Comparison of ENCODE assay signal across 35 cellular contexts in genomic region chr1:181334724-181335123, GRCh38.
"Had no signal": no experiment of that assay in that cellular context is flagged by ENCODE, and none has a peak within 500 bp of the region (broad histone marks: within the 10 kb centered on the region; RNA-seq: fewer than 3 reads in every experiment).

No MANE protein-coding gene starts in this region.

- H3K4me3 ChIP-seq: ascending aorta had no signal

- H3K9me3 Mint-ChIP-seq: activated naive CD4-positive, alpha-beta T cell treated with anti-CD3 and anti-CD28 coated beads, Interleukin-2, amount 50 U/mL, for 24 hours; activated naive CD8-positive, alpha-beta T cell treated with anti-CD3 and anti-CD28 coated beads, Interleukin-2, amount 10 ng/mL, durations not matched to agents 7 days and 5 days; activated T-helper 1 cell treated with anti-CD3 and anti-CD28 coated beads, Interleukin-12 subunit alpha, Interleukin-12 subunit beta, Interleukin-2, Interleukin-4 antibody, amounts not matched to agents 30 ng/mL and 10 ng/mL and 1 ng/mL, durations not matched to agents 14 hours and 24 hours and 36 hours; central memory CD8-positive, alpha-beta T cell; T-helper 1 cell treated with Interleukin-12 subunit alpha and Interleukin-12 subunit beta and Interleukin-4 antibody, amounts not matched to agents 30 μg/mL and 1 μg/mL, for 36 hours; T-helper 2 cell treated with Interferon-gamma antibody and Interleukin-4, amounts not matched to agents 5 μg/mL and 100 μg/mL, for 36 hours had no signal

- DNase-seq: activated B cell treated with CpG ODN at 0.5 μM for 24 hours; activated CD4-positive, alpha-beta memory T cell treated with anti-CD3 and anti-CD28 coated beads for 36 hours; activated CD4-positive, alpha-beta T cell treated with anti-CD3 and anti-CD28 coated beads for 4 hours; activated CD4-positive, alpha-beta T cell treated with anti-CD3 and anti-CD28 coated beads, Interleukin-2, amount 10 ng/mL, durations not matched to agents 24 days and 14 days; activated CD4-positive, alpha-beta T cell treated with anti-CD3 and anti-CD28 coated beads, Interleukin-2, amount 50 U/mL, for 1 hour; activated CD4-positive, alpha-beta T cell treated with anti-CD3 and anti-CD28 coated beads, Interleukin-2, amount 50 U/mL, for 4 hours; activated CD4-positive, CD25-positive, alpha-beta regulatory T cell treated with anti-CD3 and anti-CD28 coated beads, Interleukin-2, amount 50 U/mL, for 72 hours; activated CD8-positive, alpha-beta memory T cell treated with anti-CD3 and anti-CD28 coated beads, Interleukin-2, amount 50 U/mL, for 4 hours; activated CD8-positive, alpha-beta T cell treated with anti-CD3 and anti-CD28 coated beads for 36 hours; activated effector memory CD4-positive, alpha-beta T cell treated with anti-CD3 and anti-CD28 coated beads, Interleukin-2, amount 50 U/mL, for 16 hours; activated gamma-delta T cell treated with Interleukin-2 at 50 U/mL for 16 hours; activated naive CD4-positive, alpha-beta T cell treated with anti-CD3 and anti-CD28 coated beads, Interleukin-2, amount 10 ng/mL, durations not matched to agents 7 days and 5 days; activated naive CD4-positive, alpha-beta T cell treated with Interleukin-2 at 50 U/mL for 16 hours; activated naive CD8-positive, alpha-beta T cell treated with anti-CD3 and anti-CD28 coated beads, Interleukin-2, amount 10 ng/mL, durations not matched to agents 7 days and 5 days; activated naive CD8-positive, alpha-beta T cell treated with anti-CD3 and anti-CD28 coated beads, Interleukin-2, amount 50 U/mL, for 24 hours; activated T-cell treated with anti-CD3 and anti-CD28 coated beads for 4 hours; activated T-cell treated with anti-CD3 and anti-CD28 coated beads, Interleukin-2, amount 50 U/mL, for 1 hour; activated T-cell treated with anti-CD3 and anti-CD28 coated beads, Interleukin-2, amount 50 U/mL, for 4 hours; activated T-cell treated with anti-CD3 and anti-CD28 coated beads, Interleukin-2, amount 50 U/mL, for 72 hours; amygdala; anterior cingulate cortex; caudate nucleus; T-helper 1 cell; T-helper 2 cell; T-helper 9 cell had no signal

- H3K36me3 Mint-ChIP-seq: activated CD4-positive, alpha-beta memory T cell treated with anti-CD3 and anti-CD28 coated beads for 36 hours; activated naive CD4-positive, alpha-beta T cell treated with anti-CD3 and anti-CD28 coated beads, Interleukin-2, amount 10 ng/mL, durations not matched to agents 7 days and 5 days; activated naive CD4-positive, alpha-beta T cell treated with anti-CD3 and anti-CD28 coated beads, Interleukin-2, amount 50 U/mL, for 24 hours; activated naive CD8-positive, alpha-beta T cell; activated naive CD8-positive, alpha-beta T cell treated with anti-CD3 and anti-CD28 coated beads, Interleukin-2, amount 10 ng/mL, durations not matched to agents 7 days and 5 days; brain had no signal

- H3K4me1 Mint-ChIP-seq: activated B cell treated with CpG ODN at 0.5 μM for 24 hours; activated CD4-positive, alpha-beta T cell treated with anti-CD3 and anti-CD28 coated beads, Interleukin-2, amount 10 ng/mL, durations not matched to agents 24 days and 14 days; activated naive CD4-positive, alpha-beta T cell treated with anti-CD3 and anti-CD28 coated beads, Interleukin-2, amount 10 ng/mL, durations not matched to agents 7 days and 5 days; activated naive CD4-positive, alpha-beta T cell treated with anti-CD3 and anti-CD28 coated beads, Interleukin-2, amount 50 U/mL, for 24 hours; activated naive CD8-positive, alpha-beta T cell treated with anti-CD3 and anti-CD28 coated beads, Interleukin-2, amount 10 ng/mL, durations not matched to agents 7 days and 5 days; activated naive CD8-positive, alpha-beta T cell treated with anti-CD3 and anti-CD28 coated beads, Interleukin-2, amount 50 U/mL, for 24 hours; activated T-helper 17 cell treated with anti-CD3 and anti-CD28 coated beads, Interleukin-2, amount 50 U/mL, for 72 hours; brain; central memory CD8-positive, alpha-beta T cell had no signal

- H3K4me3 Mint-ChIP-seq: activated B cell treated with CpG ODN at 0.5 μM for 24 hours; activated CD4-positive, alpha-beta memory T cell treated with anti-CD3 and anti-CD28 coated beads for 36 hours; activated CD4-positive, alpha-beta T cell treated with anti-CD3 and anti-CD28 coated beads, Interleukin-2, amount 10 ng/mL, durations not matched to agents 24 days and 14 days; activated CD8-positive, alpha-beta T cell treated with anti-CD3 and anti-CD28 coated beads for 36 hours; activated naive CD4-positive, alpha-beta T cell treated with anti-CD3 and anti-CD28 coated beads, Interleukin-2, amount 10 ng/mL, durations not matched to agents 7 days and 5 days; activated naive CD4-positive, alpha-beta T cell treated with anti-CD3 and anti-CD28 coated beads, Interleukin-2, amount 50 U/mL, for 24 hours; activated naive CD8-positive, alpha-beta T cell; activated naive CD8-positive, alpha-beta T cell treated with anti-CD3 and anti-CD28 coated beads, Interleukin-2, amount 10 ng/mL, durations not matched to agents 7 days and 5 days; activated naive CD8-positive, alpha-beta T cell treated with anti-CD3 and anti-CD28 coated beads, Interleukin-2, amount 50 U/mL, for 24 hours; activated T-cell treated with anti-CD3 and anti-CD28 coated beads, Interleukin-2, amount 50 U/mL, for 4 hours; activated T-cell treated with anti-CD3 and anti-CD28 coated beads, Interleukin-2, amount 50 U/mL, for 72 hours; activated T-helper 1 cell treated with anti-CD3 and anti-CD28 coated beads, Interleukin-12 subunit alpha, Interleukin-12 subunit beta, Interleukin-2, Interleukin-4 antibody, amounts not matched to agents 30 ng/mL and 10 ng/mL and 1 ng/mL, durations not matched to agents 14 hours and 24 hours and 36 hours; activated T-helper 17 cell treated with anti-CD3 and anti-CD28 coated beads, Interleukin-2, amount 50 U/mL, for 72 hours; brain; central memory CD8-positive, alpha-beta T cell; T-helper 1 cell treated with Interleukin-12 subunit alpha and Interleukin-12 subunit beta and Interleukin-4 antibody, amounts not matched to agents 30 μg/mL and 1 μg/mL, for 36 hours; T-helper 2 cell treated with Interferon-gamma antibody and Interleukin-4, amounts not matched to agents 5 μg/mL and 100 μg/mL, for 36 hours had no signal

- H3K9me3 ChIP-seq: ascending aorta had no signal

- H3K27ac Mint-ChIP-seq: activated B cell treated with CpG ODN at 0.5 μM for 24 hours; activated CD4-positive, alpha-beta memory T cell treated with anti-CD3 and anti-CD28 coated beads for 36 hours; activated CD4-positive, alpha-beta T cell treated with anti-CD3 and anti-CD28 coated beads, Interleukin-2, amount 10 ng/mL, durations not matched to agents 24 days and 14 days; activated CD8-positive, alpha-beta T cell treated with anti-CD3 and anti-CD28 coated beads for 36 hours; activated naive CD4-positive, alpha-beta T cell treated with anti-CD3 and anti-CD28 coated beads, Interleukin-2, amount 10 ng/mL, durations not matched to agents 7 days and 5 days; activated naive CD4-positive, alpha-beta T cell treated with anti-CD3 and anti-CD28 coated beads, Interleukin-2, amount 50 U/mL, for 24 hours; activated naive CD8-positive, alpha-beta T cell; activated naive CD8-positive, alpha-beta T cell treated with anti-CD3 and anti-CD28 coated beads, Interleukin-2, amount 10 ng/mL, durations not matched to agents 7 days and 5 days; activated naive CD8-positive, alpha-beta T cell treated with anti-CD3 and anti-CD28 coated beads, Interleukin-2, amount 50 U/mL, for 24 hours; activated T-cell treated with anti-CD3 and anti-CD28 coated beads, Interleukin-2, amount 50 U/mL, for 72 hours; activated T-helper 1 cell treated with anti-CD3 and anti-CD28 coated beads, Interleukin-12 subunit alpha, Interleukin-12 subunit beta, Interleukin-2, Interleukin-4 antibody, amounts not matched to agents 30 ng/mL and 10 ng/mL and 1 ng/mL, durations not matched to agents 14 hours and 24 hours and 36 hours; activated T-helper 17 cell treated with anti-CD3 and anti-CD28 coated beads, Interleukin-2, amount 50 U/mL, for 72 hours; brain; T-helper 1 cell treated with Interleukin-12 subunit alpha and Interleukin-12 subunit beta and Interleukin-4 antibody, amounts not matched to agents 30 μg/mL and 1 μg/mL, for 36 hours; T-helper 2 cell treated with Interferon-gamma antibody and Interleukin-4, amounts not matched to agents 5 μg/mL and 100 μg/mL, for 36 hours had no signal

- H3K36me3 ChIP-seq: ascending aorta had no signal

- H3K27ac ChIP-seq: ascending aorta, VCaP had no signal

- ATAC-seq: activated CD8-positive, alpha-beta T cell treated with anti-CD3 and anti-CD28 coated beads for 36 hours; activated naive CD8-positive, alpha-beta T cell treated with anti-CD3 and anti-CD28 coated beads, Interleukin-2, amount 50 U/mL, for 24 hours; activated T-cell treated with anti-CD3 and anti-CD28 coated beads, Interleukin-2, amount 50 U/mL, for 4 hours; activated T-cell treated with anti-CD3 and anti-CD28 coated beads, Interleukin-2, amount 50 U/mL, for 72 hours; activated T-helper 17 cell treated with anti-CD3 and anti-CD28 coated beads, Interleukin-2, amount 50 U/mL, for 72 hours had no signal

- H3K27me3 ChIP-seq: ascending aorta had no signal

- H3K27me3 Mint-ChIP-seq: activated B cell treated with CpG ODN at 0.5 μM for 24 hours; activated CD4-positive, alpha-beta memory T cell treated with anti-CD3 and anti-CD28 coated beads for 36 hours; activated CD4-positive, alpha-beta T cell treated with anti-CD3 and anti-CD28 coated beads, Interleukin-2, amount 10 ng/mL, durations not matched to agents 24 days and 14 days; activated CD8-positive, alpha-beta T cell treated with anti-CD3 and anti-CD28 coated beads for 36 hours; activated naive CD4-positive, alpha-beta T cell treated with anti-CD3 and anti-CD28 coated beads, Interleukin-2, amount 10 ng/mL, durations not matched to agents 7 days and 5 days; activated naive CD4-positive, alpha-beta T cell treated with anti-CD3 and anti-CD28 coated beads, Interleukin-2, amount 50 U/mL, for 24 hours; activated naive CD8-positive, alpha-beta T cell; activated naive CD8-positive, alpha-beta T cell treated with anti-CD3 and anti-CD28 coated beads, Interleukin-2, amount 10 ng/mL, durations not matched to agents 7 days and 5 days; activated naive CD8-positive, alpha-beta T cell treated with anti-CD3 and anti-CD28 coated beads, Interleukin-2, amount 50 U/mL, for 24 hours; activated T-helper 17 cell treated with anti-CD3 and anti-CD28 coated beads, Interleukin-2, amount 50 U/mL, for 72 hours; brain; central memory CD8-positive, alpha-beta T cell had no signal

- H3K4me1 ChIP-seq: ascending aorta had no signal
